30 cellular contexts compared by ENCODE assay signal in the genomic region with DNA sequence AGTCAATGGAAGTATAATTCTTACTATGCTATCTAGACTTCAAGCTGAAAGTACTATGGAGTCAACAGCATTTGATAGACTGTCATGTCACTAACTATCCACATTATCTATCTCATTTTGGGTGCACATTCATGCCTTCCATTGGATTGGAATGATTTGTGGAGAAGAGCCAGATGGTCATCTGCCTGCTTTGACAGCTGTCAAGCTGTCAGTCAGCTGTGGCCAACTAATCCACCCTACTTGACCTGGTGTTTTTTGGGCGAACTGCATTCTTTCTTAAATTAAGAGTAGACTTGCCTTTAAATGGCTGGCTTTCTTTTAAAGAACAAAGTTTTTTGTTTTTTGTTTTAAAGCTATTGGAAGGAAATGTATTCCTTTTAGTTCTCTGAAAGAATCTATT.
"Had no signal": no experiment of that assay in that cellular context is flagged by ENCODE, and none has a peak within 500 bp of the region (broad histone marks: within the 10 kb centered on the region; RNA-seq: fewer than 3 reads in every experiment).

No MANE protein-coding gene starts in this region.

- ATAC-seq: activated CD8-positive, alpha-beta memory T cell treated with anti-CD3 and anti-CD28 coated beads, Interleukin-2, amount 10 ng/mL, durations not matched to agents 7 days and 5 days; activated naive CD8-positive, alpha-beta T cell treated with anti-CD3 and anti-CD28 coated beads, Interleukin-2, amount 50 U/mL, for 24 hours; Right ventricle myocardium inferior had no signal

- DNase-seq: activated CD4-positive, alpha-beta memory T cell treated with anti-CD3 and anti-CD28 coated beads, Interleukin-2, amount 10 ng/mL, durations not matched to agents 7 days and 5 days; activated CD4-positive, alpha-beta T cell treated with anti-CD3 and anti-CD28 coated beads for 1 hour; activated CD4-positive, alpha-beta T cell treated with anti-CD3 and anti-CD28 coated beads for 48 hours; activated CD4-positive, CD25-positive, alpha-beta regulatory T cell; activated CD8-positive, alpha-beta memory T cell treated with anti-CD3 and anti-CD28 coated beads for 24 hours; activated CD8-positive, alpha-beta memory T cell treated with anti-CD3 and anti-CD28 coated beads, Interleukin-2, amount 10 ng/mL, durations not matched to agents 7 days and 5 days; activated CD8-positive, alpha-beta memory T cell treated with anti-CD3 and anti-CD28 coated beads, Interleukin-2, amount 50 U/mL, for 48 hours; activated effector memory CD4-positive, alpha-beta T cell treated with Interleukin-2 at 50 U/mL for 16 hours; activated naive CD4-positive, alpha-beta T cell treated with anti-CD3 and anti-CD28 coated beads, Interleukin-2, amount 10 ng/mL, durations not matched to agents 7 days and 5 days; activated naive CD8-positive, alpha-beta T cell treated with anti-CD3 and anti-CD28 coated beads, Interleukin-2, amount 50 U/mL, for 24 hours; activated T-cell treated with anti-CD3 and anti-CD28 coated beads, Interleukin-2, amount 50 U/mL, for 48 hours; anterior cingulate cortex; central memory CD4-positive, alpha-beta T cell; NCI-H1092 treated with DMSO at 0.1 percent for 48 hours; NCI-H1417; NCI-H146; NCI-H187; NCI-H2029 treated with DMSO at 0.1 percent for 48 hours; NCI-H2107; NCI-H2171; NCI-H510A; NCI-H69; NK-92 treated with Interleukin-12 subunit alpha and Interleukin-12 subunit beta, amount 100 ng/mL, for 24 hours; PC-9; SW 1271; T-helper 1 cell; T-helper 2 cell; T1000; WERI-Rb-1 had no signal
